Comparison of ENCODE assay signal across 31 cellular contexts in genomic region chr2:175342085-175342484, GRCh38.
"Had no signal": no experiment of that assay in that cellular context is flagged by ENCODE, and none has a peak within 500 bp of the region (broad histone marks: within the 10 kb centered on the region; RNA-seq: fewer than 3 reads in every experiment).

No MANE protein-coding gene starts in this region.

- H3K4me3 ChIP-seq: adrenal gland, body of pancreas, esophagus muscularis mucosa, gastroesophageal sphincter, heart right ventricle had no signal

- H3K4me1 Mint-ChIP-seq: activated naive CD4-positive, alpha-beta T cell treated with anti-CD3 and anti-CD28 coated beads, Interleukin-2, amount 50 U/mL, for 24 hours; activated naive CD8-positive, alpha-beta T cell treated with anti-CD3 and anti-CD28 coated beads for 36 hours; activated naive CD8-positive, alpha-beta T cell treated with anti-CD3 and anti-CD28 coated beads, Interleukin-2, amount 50 U/mL, for 24 hours; activated T-helper 17 cell treated with anti-CD3 and anti-CD28 coated beads, Interleukin-2, amount 50 U/mL, for 72 hours; WTC11 had no signal

- FAIRE-seq: colon had no signal

- H3K27ac ChIP-seq: adrenal gland, body of pancreas, esophagus muscularis mucosa, foreskin keratinocyte, gastroesophageal sphincter, heart right ventricle, VCaP had no signal

- H3K36me3 ChIP-seq: adrenal gland, esophagus muscularis mucosa, gastroesophageal sphincter, heart right ventricle had no signal

- H3K4me1 ChIP-seq: adrenal gland, body of pancreas, esophagus muscularis mucosa, foreskin keratinocyte, gastroesophageal sphincter, heart right ventricle had no signal

- H3K36me3 Mint-ChIP-seq: WTC11 had no signal

- H3K27ac Mint-ChIP-seq: activated CD8-positive, alpha-beta T cell treated with anti-CD3 and anti-CD28 coated beads for 36 hours; activated naive CD4-positive, alpha-beta T cell treated with anti-CD3 and anti-CD28 coated beads, Interleukin-2, amount 50 U/mL, for 24 hours; activated naive CD8-positive, alpha-beta T cell treated with anti-CD3 and anti-CD28 coated beads for 36 hours; activated naive CD8-positive, alpha-beta T cell treated with anti-CD3 and anti-CD28 coated beads, Interleukin-2, amount 50 U/mL, for 24 hours; activated T-helper 17 cell treated with anti-CD3 and anti-CD28 coated beads, Interleukin-2, amount 50 U/mL, for 72 hours; effector memory CD8-positive, alpha-beta T cell; WTC11 had no signal

- H3K27me3 ChIP-seq: adrenal gland, body of pancreas, esophagus muscularis mucosa, foreskin keratinocyte had no signal

- H3K4me3 Mint-ChIP-seq: activated CD8-positive, alpha-beta T cell treated with anti-CD3 and anti-CD28 coated beads for 36 hours; activated naive CD4-positive, alpha-beta T cell treated with anti-CD3 and anti-CD28 coated beads, Interleukin-2, amount 50 U/mL, for 24 hours; activated naive CD8-positive, alpha-beta T cell treated with anti-CD3 and anti-CD28 coated beads for 36 hours; activated naive CD8-positive, alpha-beta T cell treated with anti-CD3 and anti-CD28 coated beads, Interleukin-2, amount 50 U/mL, for 24 hours; activated T-cell treated with anti-CD3 and anti-CD28 coated beads, Interleukin-2, amount 50 U/mL, for 4 hours; activated T-helper 17 cell treated with anti-CD3 and anti-CD28 coated beads, Interleukin-2, amount 50 U/mL, for 72 hours; effector memory CD8-positive, alpha-beta T cell; WTC11 had no signal

- DNase-seq: activated CD4-positive, alpha-beta T cell treated with anti-CD3 and anti-CD28 coated beads for 48 hours; activated CD4-positive, alpha-beta T cell treated with anti-CD3 and anti-CD28 coated beads, Interleukin-2, amount 50 U/mL, for 1 hour; activated CD4-positive, alpha-beta T cell treated with anti-CD3 and anti-CD28 coated beads, Interleukin-2, amount 50 U/mL, for 48 hours; activated CD8-positive, alpha-beta memory T cell treated with anti-CD3 and anti-CD28 coated beads for 24 hours; activated CD8-positive, alpha-beta T cell treated with anti-CD3 and anti-CD28 coated beads for 36 hours; activated effector memory CD4-positive, alpha-beta T cell treated with Interleukin-2 at 50 U/mL for 16 hours; activated gamma-delta T cell treated with Interleukin-2 at 50 U/mL for 16 hours; activated naive CD4-positive, alpha-beta T cell treated with Interleukin-2 at 50 U/mL for 16 hours; activated naive CD8-positive, alpha-beta T cell treated with anti-CD3 and anti-CD28 coated beads for 36 hours; activated naive CD8-positive, alpha-beta T cell treated with anti-CD3 and anti-CD28 coated beads, Interleukin-2, amount 50 U/mL, for 24 hours; activated T-cell treated with anti-CD3 and anti-CD28 coated beads, Interleukin-2, amount 50 U/mL, for 4 hours; adrenal gland; amygdala; aorta; body of pancreas; caudate nucleus; cortex of kidney; dermis blood vessel endothelial cell; effector CD4-positive, alpha-beta T cell; effector memory CD8-positive, alpha-beta T cell; erythroblast; foreskin keratinocyte; heart right ventricle; T-helper 2 cell had no signal
